ENCODE assay signal across 25 cellular contexts in genomic region chr18:68314403-68314802, GRCh38.
DNase-seq lines count a peak whose midpoint lies in the region; ATAC-seq and TF ChIP-seq lines count a peak whose summit lies in the region.
"Had no signal": no experiment of that assay in that cellular context is flagged by ENCODE, and none has a peak within 500 bp of the region (broad histone marks: within the 10 kb centered on the region; RNA-seq: fewer than 3 reads in every experiment).

No MANE protein-coding gene starts in this region.

- no peaks in the 10 kb centered on the region for H3K9me2 ChIP-seq in GM23248 (ENCODE audit: insufficient read depth)
- no peaks in the 10 kb centered on the region for H3K9me2 ChIP-seq in SK-N-SH

- TF ChIP-seq CTCF in SK-N-SH (IDR thresholded peaks at IDR 0.05) (no peak), smooth muscle cell (IDR thresholded peaks at IDR 0.05; ENCODE audit: borderline replicate concordance, insufficient read depth, poor library complexity, severe bottlenecking) (no peak), upper lobe of right lung (IDR thresholded peaks at IDR 0.05) (no peak)

- H3K27me3 ChIP-seq in GM23248 (replicated peaks; ENCODE audit: insufficient read depth) = no peaks in the 10 kb centered on the region
- H3K27me3 ChIP-seq in SK-N-SH (ENCODE audit: insufficient read depth) = no peaks in the 10 kb centered on the region
- no peaks in the 10 kb centered on the region for H3K27me3 ChIP-seq in smooth muscle cell (ENCODE audit: low read depth)
- H3K27me3 ChIP-seq in upper lobe of right lung = no peaks in the 10 kb centered on the region
- H3K27me3 ChIP-seq: BE2C, gastroesophageal sphincter, neutrophil had no signal

- POLR2A ChIA-PET in SK-N-SH (lab: Yijun Ruan, JAX) = no interaction called here

- WGBS in GM23248 (ENCODE audit: low coverage in 1 of 2, low lambda C conversion rate in 2 of 2, missing lambda C conversion rate in 2 of 2), 2 experiments = 72 to 86% methylated on average over 4 of the region's 4 CpGs
- 29% methylated on average over 4 of the region's 4 CpGs for WGBS in SK-N-SH (ENCODE audit: low lambda C conversion rate)
- 18% methylated on average over 4 of the region's 4 CpGs for WGBS in smooth muscle cell (ENCODE audit: low lambda C conversion rate)

- no peak overlapping the region for H3K4me2 ChIP-seq in GM23248 (ENCODE audit: unreplicated experiment)
- no peak overlapping the region for H3K4me2 ChIP-seq in SK-N-SH
- H3K4me2 ChIP-seq in smooth muscle cell = no peak overlapping the region

- ATAC-seq in HG02885 (IDR thresholded peaks at IDR 0.05; ENCODE audit: poor library complexity, unreplicated experiment) (no peak), upper lobe of right lung (no peak)
- ATAC-seq: gastroesophageal sphincter, psoas muscle had no signal

- CTCF ChIA-PET in SK-N-SH (lab: Yijun Ruan, JAX) = no interaction called here

- H3K9me3 ChIP-seq in GM23248 (ENCODE audit: low read depth) = no peaks in the 10 kb centered on the region
- H3K9me3 ChIP-seq in SK-N-SH = no peaks in the 10 kb centered on the region
- no peaks in the 10 kb centered on the region for H3K9me3 ChIP-seq in smooth muscle cell (replicated peaks; ENCODE audit: low read depth)
- no peaks in the 10 kb centered on the region for H3K9me3 ChIP-seq in upper lobe of right lung
- H3K9me3 ChIP-seq: BE2C, gastroesophageal sphincter, psoas muscle had no signal

- intact Hi-C loops in upper lobe of right lung (cut with DNase I) = no loop called here

- H3K4me3 ChIP-seq in GM23248 (no peak overlapping the region), SK-N-SH (ENCODE audit: low read depth in 2 of 2, low read length in 1 of 2) (no peak overlapping the region), smooth muscle cell (no peak overlapping the region), upper lobe of right lung (no peak overlapping the region)
- H3K4me3 ChIP-seq: gastroesophageal sphincter, psoas muscle had no signal

- no peaks in the 10 kb centered on the region for H4K20me1 ChIP-seq in GM23248 (ENCODE audit: insufficient read depth)
- no peaks in the 10 kb centered on the region for H4K20me1 ChIP-seq in SK-N-SH (ENCODE audit: insufficient read depth)
- no peaks in the 10 kb centered on the region for H4K20me1 ChIP-seq in smooth muscle cell (ENCODE audit: low read depth)

- H2AFZ ChIP-seq in GM23248 (peak overlapping the region; percentile 5; the same call in 1 of the 2 replicates), SK-N-SH (ENCODE audit: low read depth) (0 out of 2 replicates have a peak overlapping the region, but pooled peaks have one; percentile 57), smooth muscle cell (ENCODE audit: low read depth) (peak overlapping the region; percentile 22)

- H3F3A ChIP-seq in GM23248 (ENCODE audit: insufficient read depth) (no peaks in the 10 kb centered on the region), SK-N-SH (replicated peaks; ENCODE audit: insufficient read depth) (no peaks in the 10 kb centered on the region), smooth muscle cell (ENCODE audit: low read depth) (no peaks in the 10 kb centered on the region)

- in situ Hi-C loops in GM23248 (cut with MboI) = no loop called here

- TF ChIP-seq EP300 in SK-N-SH (IDR thresholded peaks at IDR 0.05; ENCODE audit: borderline replicate concordance in 1 of 2, low read depth in 1 of 2, low read length in 1 of 2) = no peak

- no peaks in the 10 kb centered on the region for H3K79me2 ChIP-seq in GM23248 (ENCODE audit: insufficient read depth)
- no peaks in the 10 kb centered on the region for H3K79me2 ChIP-seq in SK-N-SH (ENCODE audit: insufficient read depth)
- H3K79me2 ChIP-seq in smooth muscle cell (ENCODE audit: low read depth) = no peaks in the 10 kb centered on the region

- no peak overlapping the region for H3K27ac ChIP-seq in GM23248
- no peak overlapping the region for H3K27ac ChIP-seq in SK-N-SH (ENCODE audit: low read depth in 2 of 2, low read length in 1 of 2)
- H3K27ac ChIP-seq in smooth muscle cell (ENCODE audit: low read depth) = no peak overlapping the region
- no peak overlapping the region for H3K27ac ChIP-seq in upper lobe of right lung
- H3K27ac ChIP-seq: gastroesophageal sphincter, neutrophil, psoas muscle had no signal

- H3K36me3 ChIP-seq in GM23248 (ENCODE audit: low read depth) (no peaks in the 10 kb centered on the region), SK-N-SH (replicated peaks in 1 of 2; ENCODE audit: control insufficient read depth in 1 of 2, insufficient read depth in 2 of 2, low read length in 1 of 2) (no peaks in the 10 kb centered on the region), smooth muscle cell (ENCODE audit: low read depth) (no peaks in the 10 kb centered on the region), upper lobe of right lung (no peaks in the 10 kb centered on the region)
- H3K36me3 ChIP-seq: BE2C, gastroesophageal sphincter, neutrophil had no signal

- no peak for TF ChIP-seq RAD21 in SK-N-SH (IDR thresholded peaks at IDR 0.05; ENCODE audit: low read length)

- H3K4me1 ChIP-seq in GM23248 (ENCODE audit: insufficient read depth) (peaks cover 5% of the 10 kb centered on the region; the same call in 1 of the 2 replicates), SK-N-SH (ENCODE audit: control insufficient read depth in 1 of 2, insufficient read depth in 2 of 2, low read depth in 1 of 2, low read length in 1 of 2) (peaks cover 0 to 2% of the 10 kb centered on the region in 2 experiments; a peak in 2 of 4 replicates), smooth muscle cell (ENCODE audit: low read depth) (no peaks in the 10 kb centered on the region), upper lobe of right lung (no peaks in the 10 kb centered on the region)
- H3K4me1 ChIP-seq: BE2C, gastroesophageal sphincter, psoas muscle had no signal

- DNase-seq in GM23248 = peak; percentile 4
- no peak for DNase-seq in SK-N-SH
- peak; percentile 43 for DNase-seq in fibroblast of peridontal ligament (ENCODE audit: extremely low read depth)
- DNase-seq in smooth muscle cell (lab: John Stamatoyannopoulos, UW; ENCODE audit: unreplicated experiment) = no peak
- DNase-seq in SHP77 (lab: John Stamatoyannopoulos, UW) = no peak
- no peak for DNase-seq in upper lobe of right lung
- DNase-seq: activated B cell treated with CpG ODN at 0.5 μM for 24 hours; activated CD4-positive, alpha-beta memory T cell treated with anti-CD3 and anti-CD28 coated beads for 36 hours; activated gamma-delta T cell; BE2C; central memory CD4-positive, alpha-beta T cell; COR-L47; DMS79 treated with DMSO at 0.1 percent for 48 hours; KBM-7; mammary epithelial cell; NCI-H2171 treated with DMSO at 0.1 percent for 48 hours; NCI-H524 treated with DMSO at 0.1 percent for 48 hours; psoas muscle; RPMI8226; stimulated activated CD4-positive, alpha-beta T cell treated with anti-CD3 and anti-CD28 coated beads, Interleukin-2, amount 100 ng/mL, for 48 hours; stimulated activated naive CD4-positive, alpha-beta T cell treated with Interleukin-2 at 50 U/mL for 16 hours; T-helper 9 cell had no signal

- H3K9ac ChIP-seq in GM23248 (no peak overlapping the region), SK-N-SH (no peak overlapping the region), smooth muscle cell (ENCODE audit: low read depth) (no peak overlapping the region)

TF ChIP-seq in SK-N-SH, 30 proteins besides CTCF, POLR2A, EP300 and RAD21 (continues in another document):
- TF ChIP-seq MAX (IDR thresholded peaks at IDR 0.05; ENCODE audit: low read depth) (peak; percentile 81), YY1 (IDR thresholded peaks at IDR 0.05; ENCODE audit: low read depth) (no peak), NFIC (IDR thresholded peaks at IDR 0.05; ENCODE audit: borderline replicate concordance) (no peak; the same call in 1 of the 2 replicates), GABPA (IDR thresholded peaks at IDR 0.05; ENCODE audit: low read depth) (no peak), RFX5 (IDR thresholded peaks at IDR 0.05; ENCODE audit: low read length) (no peak), FOXM1 (IDR thresholded peaks at IDR 0.05; ENCODE audit: low read depth) (no peak), TEAD4 (IDR thresholded peaks at IDR 0.05; ENCODE audit: borderline replicate concordance, insufficient read depth) (no peak), EZH2phosphoT487 (IDR thresholded peaks at IDR 0.05; ENCODE audit: borderline replicate concordance, low read depth) (no peak), POLR2AphosphoS5 (IDR thresholded peaks at IDR 0.05; ENCODE audit: low read depth, low read length) (no peak), TAF1 (IDR thresholded peaks at IDR 0.05; ENCODE audit: borderline replicate concordance, low read depth, low read length) (no peak), RXRA (IDR thresholded peaks at IDR 0.05; ENCODE audit: borderline replicate concordance, low read depth) (no peak), RCOR1 (IDR thresholded peaks at IDR 0.05; ENCODE audit: low read length) (no peak), GATA2 (CRISPR knock-in tag; IDR thresholded peaks at IDR 0.05) (no peak), ZBTB33 (IDR thresholded peaks at IDR 0.05; ENCODE audit: borderline replicate concordance, low read depth) (no peak), IRF3 (IDR thresholded peaks at IDR 0.05; ENCODE audit: low read depth, low read length) (no peak)

Comparison
In these comparisons a context has a peak if more than half of its experiments do, and no peak if none do; other contexts are left out.
1. DNase-seq: peak in GM23248 (single experiment) and fibroblast of peridontal ligament (single experiment); none in SK-N-SH (single experiment), smooth muscle cell (single experiment), SHP77 (0 of 2) and upper lobe of right lung (single experiment).
2. H2AFZ ChIP-seq: peak in every context shown above with its lines; median percentile 57 in SK-N-SH; 22 in smooth muscle cell; 5 in GM23248.